ENCODE assay signal across 8 cellular contexts in the genomic region with DNA sequence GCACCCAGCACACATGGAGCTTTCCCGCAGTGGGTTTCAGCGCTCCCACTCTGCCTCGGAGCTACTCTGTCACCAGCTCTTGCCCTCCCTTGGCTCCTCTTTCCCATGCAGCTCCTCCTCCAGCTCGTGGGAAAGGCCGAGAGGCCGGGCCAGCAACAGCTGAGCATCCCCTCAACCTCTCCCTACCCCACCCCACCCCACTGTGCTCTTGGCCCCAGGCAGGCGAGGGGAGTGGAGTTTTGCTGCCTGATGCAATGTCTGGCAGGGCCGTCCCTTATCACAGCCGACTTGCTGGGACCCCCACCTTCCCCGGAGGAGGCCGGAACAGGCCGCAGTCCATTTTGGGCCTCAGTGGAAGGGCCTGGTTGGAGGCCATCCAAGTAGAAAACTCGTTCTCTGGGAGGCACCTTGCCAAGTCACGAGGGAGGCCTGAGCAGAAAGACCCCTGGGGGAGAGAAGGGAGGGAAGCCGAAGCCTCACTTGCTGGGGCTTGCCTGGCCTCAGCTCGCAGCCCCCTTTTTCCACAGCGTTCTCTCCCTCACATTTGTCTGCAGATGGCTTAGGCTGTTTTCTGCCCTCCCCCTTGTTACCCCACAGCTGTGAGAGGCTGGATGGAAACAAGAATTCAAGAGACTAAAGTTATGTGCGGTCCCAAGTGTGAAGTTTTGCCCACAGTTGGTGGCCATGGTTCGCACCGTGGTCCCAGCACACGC. TPM values are rescaled to one million over a fixed set of nuclear protein-coding genes. Genes with fewer than 3 reads are reported as not detected.
DNase-seq lines count a peak whose midpoint lies in the region; ATAC-seq and TF ChIP-seq lines count a peak whose summit lies in the region.

No MANE protein-coding gene starts in this region.

- TF ChIP-seq CTCF in lower lobe of right lung (IDR thresholded peaks at IDR 0.05) (no peak), thoracic aorta (IDR thresholded peaks at IDR 0.05) (no peak)

- H3K4me3 ChIP-seq in HUES64 (ENCODE audit: low read length) (no peak overlapping the region), lower lobe of right lung (no peak overlapping the region), thoracic aorta (peak overlapping the region; percentile 22)

- 76% methylated on average over 21 of the region's 21 CpGs for WGBS in HUES64

- DNase-seq in dedifferentiated amniotic fluid mesenchymal stem cell (ENCODE audit: extremely low spot score) (peak; percentile 63), lower lobe of right lung (no peak), thoracic aorta (ENCODE audit: low spot score) (no peak), SIG-M5 treated with dmso at 0.1 percent for 504 hours (lab: John Stamatoyannopoulos, UW; ENCODE audit: unreplicated experiment) (no peak), NCI-H2107 (lab: John Stamatoyannopoulos, UW) (no peak), SW 1271 (lab: John Stamatoyannopoulos, UW) (no peak)

- H3K27me3 ChIP-seq in HUES64 (ENCODE audit: insufficient read depth, low read length), result no peaks in the 10 kb centered on the region
- H3K27me3 ChIP-seq in lower lobe of right lung (ENCODE audit: low read depth), result no peaks in the 10 kb centered on the region
- no peaks in the 10 kb centered on the region for H3K27me3 ChIP-seq in thoracic aorta (replicated peaks; ENCODE audit: insufficient read depth)

- ATAC-seq in lower lobe of right lung (peak; percentile 72 to 78), thoracic aorta (ENCODE audit: insufficient number of reproducible peaks, low FRiP score, low read depth) (peak; percentile 28), GM21825 (IDR thresholded peaks at IDR 0.05; ENCODE audit: unreplicated experiment) (no peak)

- H3K36me3 ChIP-seq in HUES64 (ENCODE audit: insufficient read depth, low read length), result no peaks in the 10 kb centered on the region
- H3K36me3 ChIP-seq in lower lobe of right lung, result no peaks in the 10 kb centered on the region
- H3K36me3 ChIP-seq in thoracic aorta, result no peaks in the 10 kb centered on the region

- H3K4me1 ChIP-seq in HUES64 (ENCODE audit: insufficient read depth, low read length), result peaks cover 16% of the 10 kb centered on the region; the same call in 1 of the 2 replicates
- peaks cover 44% of the 10 kb centered on the region for H3K4me1 ChIP-seq in lower lobe of right lung
- peaks cover 51 to 69% of the 10 kb centered on the region in 2 donors for H3K4me1 ChIP-seq in thoracic aorta (ENCODE audit: control insufficient read depth in 1 of 2, low read depth in 2 of 2)

- peak overlapping the region; percentile 30; the same call in 1 of the 2 replicates for H3K9ac ChIP-seq in HUES64 (ENCODE audit: low read depth, low read length)

- H3K9me3 ChIP-seq in HUES64 (ENCODE audit: insufficient read depth, low read depth, low read length) (no peaks in the 10 kb centered on the region), lower lobe of right lung (no peaks in the 10 kb centered on the region), thoracic aorta (no peaks in the 10 kb centered on the region)

- intact Hi-C loops in lower lobe of right lung (cut with DNase I), result no loop called here

- H3K27ac ChIP-seq in HUES64 (ENCODE audit: low read depth, low read length) (no peak overlapping the region), lower lobe of right lung (peak overlapping the region; percentile 84), thoracic aorta (peak overlapping the region; percentile 65 to 78)

RNA-seq across cellular contexts. Expression of a gene that starts 35.3 kb away (rescaled TPM):
- 3.8 TPM for polyA plus RNA-seq in HUES64 (2013, experiment 1 of 2)
- 4.1 TPM for polyA plus RNA-seq in HUES64 (2013, experiment 2 of 2)
- total RNA-seq in lower lobe of right lung (12.0 TPM), thoracic aorta (10 to 100 TPM; 54.4 to 80.6 TPM)
